ENCODE assay signal across 8 cellular contexts in genomic region chr4:78938474-78938867, GRCh38. TPM values are rescaled to one million over a fixed set of nuclear protein-coding genes. Genes with fewer than 3 reads are reported as not detected.
DNase-seq lines count a peak whose midpoint lies in the region; ATAC-seq and TF ChIP-seq lines count a peak whose summit lies in the region.

No MANE protein-coding gene starts in this region.

- POLR2A ChIA-PET in WTC11 (lab: Charles Lee): interaction anchor here (0.7 kb wide), 1 partner anchor 10 kb away, joined by 3 read pairs; no protein-coding TSS in a partner anchor

- CTCF ChIA-PET in activated CD8-positive, alpha-beta memory T cell treated with anti-CD3 and anti-CD28 coated beads, Interleukin-2, amount 10 ng/mL, durations not matched to agents 7 days and 5 days (lab: Charles Lee): interaction anchor here (1.3 to 2.9 kb wide), 2 partner anchors 15 to 16 kb away, joined by 4 to 10 read pairs; no protein-coding TSS in a partner anchor
- CTCF ChIA-PET in WTC11 (lab: Charles Lee): interaction anchor here (1.3 kb wide), 1 partner anchor 14 kb away, joined by 3 read pairs; no protein-coding TSS in a partner anchor

- H3K9me3 ChIP-seq in iPS-15b (ENCODE audit: control insufficient read depth, insufficient read depth, low read length): no peaks in the 10 kb centered on the region
- H3K9me3 ChIP-seq in stomach: no peaks in the 10 kb centered on the region

- no peak for DNase-seq in activated CD8-positive, alpha-beta memory T cell treated with anti-CD3 and anti-CD28 coated beads, Interleukin-2, amount 10 ng/mL, durations not matched to agents 7 days and 5 days
- no peak for DNase-seq in activated CD8-positive, alpha-beta memory T cell treated with anti-CD3 and anti-CD28 coated beads, Interleukin-2, amount 50 U/mL, for 4 hours
- DNase-seq in WTC11 (ENCODE audit: low spot score) (no peak), stomach (no peak), caudate nucleus (lab: John Stamatoyannopoulos, UW) (no peak)
- DNase-seq in activated CD4-positive, alpha-beta T cell treated with anti-CD3 and anti-CD28 coated beads, Interleukin-2, amount 50 U/mL, for 4 hours: no peak
- no peak for DNase-seq in effector CD4-positive, alpha-beta T cell

- H3K36me3 ChIP-seq in iPS-15b (ENCODE audit: control insufficient read depth, insufficient read depth, low read length): no peaks in the 10 kb centered on the region
- peaks cover 0 to under 1% (median 0%) of the 10 kb centered on the region in 4 donors for H3K36me3 ChIP-seq in stomach

- no peak for TF ChIP-seq POLR2A in stomach (IDR thresholded peaks at IDR 0.05)

- peak overlapping the region; percentile 88 for H3K27ac Mint-ChIP-seq in activated CD8-positive, alpha-beta memory T cell treated with anti-CD3 and anti-CD28 coated beads, Interleukin-2, amount 10 ng/mL, durations not matched to agents 7 days and 5 days
- H3K27ac Mint-ChIP-seq in WTC11: peak overlapping the region; percentile 24; the same call in 1 of the 2 replicates

- no peaks in the 10 kb centered on the region for H3K9me3 Mint-ChIP-seq in activated CD8-positive, alpha-beta memory T cell treated with anti-CD3 and anti-CD28 coated beads, Interleukin-2, amount 10 ng/mL, durations not matched to agents 7 days and 5 days (ENCODE audit: low read depth)
- no peaks in the 10 kb centered on the region for H3K9me3 Mint-ChIP-seq in WTC11

- ATAC-seq in activated CD8-positive, alpha-beta memory T cell treated with anti-CD3 and anti-CD28 coated beads, Interleukin-2, amount 10 ng/mL, durations not matched to agents 7 days and 5 days: no peak
- ATAC-seq in WTC11: no peak

- TF ChIP-seq CTCF in WTC11 (IDR thresholded peaks at IDR 0.05) (no peak), stomach (IDR thresholded peaks at IDR 0.05) (no peak)

- peaks cover 34% of the 10 kb centered on the region for H3K4me1 Mint-ChIP-seq in activated CD8-positive, alpha-beta memory T cell treated with anti-CD3 and anti-CD28 coated beads, Interleukin-2, amount 10 ng/mL, durations not matched to agents 7 days and 5 days
- peaks cover 35% of the 10 kb centered on the region for H3K4me1 Mint-ChIP-seq in WTC11

- H3K27me3 Mint-ChIP-seq in activated CD8-positive, alpha-beta memory T cell treated with anti-CD3 and anti-CD28 coated beads, Interleukin-2, amount 10 ng/mL, durations not matched to agents 7 days and 5 days: peaks cover 13% of the 10 kb centered on the region
- peaks cover 23% of the 10 kb centered on the region for H3K27me3 Mint-ChIP-seq in WTC11 (ENCODE audit: low read depth)

- 1 to 4% (median 3%) methylated on average over 7 of the region's 7 CpGs for WGBS in stomach, 5 donors

- intact Hi-C loops in stomach (cut with DNase I; ENCODE audit: low total_unique reads): no loop called here

- H3K4me3 ChIP-seq in iPS-15b (ENCODE audit: low read depth, low read length): peak overlapping the region; percentile 93
- H3K4me3 ChIP-seq in stomach: peak overlapping the region; percentile 64 to 83 (median 82)

- peaks cover 28% of the 10 kb centered on the region for H3K4me1 ChIP-seq in iPS-15b (ENCODE audit: control insufficient read depth, insufficient read depth, low read length)
- H3K4me1 ChIP-seq in stomach: peaks cover 0 to 33% (median 16%) of the 10 kb centered on the region in 4 donors

- peak overlapping the region; percentile 99 for H3K4me3 Mint-ChIP-seq in activated CD8-positive, alpha-beta memory T cell treated with anti-CD3 and anti-CD28 coated beads, Interleukin-2, amount 10 ng/mL, durations not matched to agents 7 days and 5 days
- H3K4me3 Mint-ChIP-seq in WTC11: peak overlapping the region; percentile 93

- H3K27ac ChIP-seq in stomach: peak overlapping the region in 2 of 5 donors; percentile 87 to 88
- H3K27ac ChIP-seq in caudate nucleus (ENCODE audit: low read depth, low read length): no peak overlapping the region

- H3K27me3 ChIP-seq in iPS-15b (ENCODE audit: control insufficient read depth, insufficient read depth, low read length): peaks cover 9% of the 10 kb centered on the region
- no peaks in the 10 kb centered on the region for H3K27me3 ChIP-seq in stomach

- no peak overlapping the region for H3K9ac ChIP-seq in iPS-15b (ENCODE audit: low read depth, low read length)

- peaks cover 6% of the 10 kb centered on the region for H3K36me3 Mint-ChIP-seq in activated CD8-positive, alpha-beta memory T cell treated with anti-CD3 and anti-CD28 coated beads, Interleukin-2, amount 10 ng/mL, durations not matched to agents 7 days and 5 days
- peaks cover 7% of the 10 kb centered on the region for H3K36me3 Mint-ChIP-seq in WTC11

- no peak for TF ChIP-seq EP300 in stomach (IDR thresholded peaks at IDR 0.05)

TF ChIP-seq in WTC11, 78 proteins besides CTCF, POLR2A, EP300 and RAD21 (continues in another document):
- TF ChIP-seq PRRX2 (CRISPR knock-in tag; IDR thresholded peaks at IDR 0.05) (no peak), SP1 (CRISPR knock-in tag; conservative IDR thresholded peaks at IDR 0.05) (no peak), OVOL2 (CRISPR knock-in tag; IDR thresholded peaks at IDR 0.05; ENCODE audit: borderline replicate concordance) (no peak), ZSCAN18 (CRISPR knock-in tag; IDR thresholded peaks at IDR 0.05) (no peak), ATF3 (CRISPR knock-in tag; conservative IDR thresholded peaks at IDR 0.05) (no peak), CDX4 (CRISPR knock-in tag; IDR thresholded peaks at IDR 0.05; ENCODE audit: borderline replicate concordance) (no peak), TP53 (CRISPR knock-in tag; IDR thresholded peaks at IDR 0.05) (no peak), ERG (CRISPR knock-in tag; IDR thresholded peaks at IDR 0.05) (no peak), PRDM15 (CRISPR knock-in tag; IDR thresholded peaks at IDR 0.05) (no peak), GABPB1 (CRISPR knock-in tag; IDR thresholded peaks at IDR 0.05) (no peak)

RNA-seq across cellular contexts. Expression of gene PAQR3, which starts 0.8 kb away (rescaled TPM):
- total RNA-seq in activated CD8-positive, alpha-beta memory T cell treated with anti-CD3 and anti-CD28 coated beads, Interleukin-2, amount 10 ng/mL, durations not matched to agents 7 days and 5 days: 10 to 100 TPM; 13.3 to 15.7 TPM
- 28.1 to 29.2 TPM (median 29.0 TPM) in 3 replicates for total RNA-seq in WTC11 (2021)
- total RNA-seq in stomach: 10 to 100 TPM in 3 of 5 donors, 1 to 10 TPM in 2; 2.5 to 33.8 (median 14.3) TPM
- polyA plus RNA-seq in stomach: 1 to 10 TPM; 1.7 to 3.3 (median 2.4) TPM
